1 cellular context compared by ENCODE assay signal in the genomic region with DNA sequence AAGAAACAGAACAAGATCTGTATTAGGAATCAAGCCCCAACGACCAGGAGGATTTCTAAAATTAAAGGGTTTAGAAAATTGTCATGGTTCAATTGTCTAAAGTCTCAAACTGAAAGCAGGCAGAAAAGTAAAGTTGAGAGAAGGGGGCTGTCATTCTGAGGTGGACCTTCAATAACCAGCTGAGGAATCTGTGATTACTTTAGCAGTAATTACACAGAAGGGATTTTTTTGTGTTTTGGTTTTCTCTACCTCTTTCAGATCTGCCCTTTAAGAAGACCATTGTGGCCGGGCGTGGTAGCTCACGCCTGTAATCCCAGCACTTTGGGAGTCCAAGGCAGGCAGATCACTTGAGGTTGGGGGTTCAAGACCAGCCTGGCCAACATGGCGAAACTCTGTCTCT.
TF ChIP-seq lines count a peak whose summit lies in the region.

No MANE protein-coding gene starts in this region.

TF ChIP-seq in GM12878, 131 proteins besides CTCF, POLR2A, EP300 and RAD21:
- TF ChIP-seq RUNX3 (IDR thresholded peaks at IDR 0.05; ENCODE audit: low read length) (0 out of 2 replicates have a peak, but pooled peaks have one; percentile 19), SMAD5 (IDR thresholded peaks at IDR 0.05; ENCODE audit: low read depth) (no peak), HDAC2 (IDR thresholded peaks at IDR 0.05) (no peak)
